Comparison of ENCODE assay signal across 2 cellular contexts in the genomic region with DNA sequence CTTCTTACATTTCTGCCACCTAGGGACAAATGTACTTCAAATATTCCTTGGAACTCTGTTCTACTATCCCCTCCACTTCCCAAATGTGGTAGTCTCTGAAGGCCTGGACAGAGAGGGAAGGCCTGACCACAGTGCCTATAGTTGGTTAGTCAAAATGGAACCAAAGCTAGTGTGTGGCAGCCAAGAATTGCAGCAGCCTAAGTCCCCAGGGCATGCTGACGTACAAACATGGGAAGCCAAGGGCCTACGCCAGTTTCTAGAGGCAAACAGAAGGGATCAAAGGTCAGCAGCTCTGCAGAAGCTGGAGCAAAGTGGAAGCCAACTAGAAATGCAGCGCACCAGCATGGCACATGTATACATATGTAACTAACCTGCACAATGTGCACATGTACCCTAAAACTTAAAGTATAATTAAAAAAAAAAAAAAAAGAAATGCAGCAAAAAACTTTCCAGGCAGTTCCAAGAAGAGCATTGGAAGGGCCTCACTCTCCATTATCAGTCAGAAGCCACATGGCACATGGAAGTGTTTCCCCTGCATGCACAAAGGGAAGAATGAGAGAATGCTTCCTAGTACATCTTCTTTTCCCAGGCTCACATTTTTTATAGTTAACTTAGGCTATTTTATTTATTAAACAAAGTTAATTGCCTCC.
TF ChIP-seq lines count a peak whose summit lies in the region.

No MANE protein-coding gene starts in this region.

TF ChIP-seq in SK-N-SH, 30 proteins besides CTCF, POLR2A, EP300 and RAD21 (continued from another document):
- TF ChIP-seq REST (IDR thresholded peaks at IDR 0.05; ENCODE audit: low read depth, low read length) = no peak
- no peak for TF ChIP-seq ELF1 (IDR thresholded peaks at IDR 0.05)
- no peak for TF ChIP-seq RXRA (IDR thresholded peaks at IDR 0.05; ENCODE audit: borderline replicate concordance, low read depth)
- no peak for TF ChIP-seq EZH2phosphoT487 (IDR thresholded peaks at IDR 0.05; ENCODE audit: borderline replicate concordance, low read depth)
- TF ChIP-seq TAF1 (IDR thresholded peaks at IDR 0.05; ENCODE audit: borderline replicate concordance, low read depth, low read length) = no peak
- no peak for TF ChIP-seq TCF12 (IDR thresholded peaks at IDR 0.05)
- TF ChIP-seq, protein P1, sequence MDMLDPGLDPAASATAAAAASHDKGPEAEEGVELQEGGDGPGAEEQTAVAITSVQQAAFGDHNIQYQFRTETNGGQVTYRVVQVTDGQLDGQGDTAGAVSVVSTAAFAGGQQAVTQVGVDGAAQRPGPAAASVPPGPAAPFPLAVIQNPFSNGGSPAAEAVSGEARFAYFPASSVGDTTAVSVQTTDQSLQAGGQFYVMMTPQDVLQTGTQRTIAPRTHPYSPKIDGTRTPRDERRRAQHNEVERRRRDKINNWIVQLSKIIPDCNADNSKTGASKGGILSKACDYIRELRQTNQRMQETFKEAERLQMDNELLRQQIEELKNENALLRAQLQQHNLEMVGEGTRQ (IDR thresholded peaks at IDR 0.05; ENCODE audit: borderline replicate concordance, low read depth, low read length) = no peak
- no peak for TF ChIP-seq MXI1 (IDR thresholded peaks at IDR 0.05; ENCODE audit: low read depth, low read length)
- TF ChIP-seq, protein P2, sequence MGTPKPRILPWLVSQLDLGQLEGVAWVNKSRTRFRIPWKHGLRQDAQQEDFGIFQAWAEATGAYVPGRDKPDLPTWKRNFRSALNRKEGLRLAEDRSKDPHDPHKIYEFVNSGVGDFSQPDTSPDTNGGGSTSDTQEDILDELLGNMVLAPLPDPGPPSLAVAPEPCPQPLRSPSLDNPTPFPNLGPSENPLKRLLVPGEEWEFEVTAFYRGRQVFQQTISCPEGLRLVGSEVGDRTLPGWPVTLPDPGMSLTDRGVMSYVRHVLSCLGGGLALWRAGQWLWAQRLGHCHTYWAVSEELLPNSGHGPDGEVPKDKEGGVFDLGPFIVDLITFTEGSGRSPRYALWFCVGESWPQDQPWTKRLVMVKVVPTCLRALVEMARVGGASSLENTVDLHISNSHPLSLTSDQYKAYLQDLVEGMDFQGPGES (IDR thresholded peaks at IDR 0.05; ENCODE audit: low read depth, low read length) = no peak
- TF ChIP-seq FOXM1 (IDR thresholded peaks at IDR 0.05; ENCODE audit: low read depth) = no peak
- no peak for TF ChIP-seq FOXJ3 (CRISPR knock-in tag; IDR thresholded peaks at IDR 0.05)
- TF ChIP-seq SIN3A (IDR thresholded peaks at IDR 0.05; ENCODE audit: borderline replicate concordance, low read depth, low read length) = no peak
- no peak for TF ChIP-seq CHD2 (IDR thresholded peaks at IDR 0.05; ENCODE audit: low read length, partially characterized antibody)
- TF ChIP-seq NRF1 (IDR thresholded peaks at IDR 0.05; ENCODE audit: low read depth, low read length) = no peak

TF ChIP-seq in SK-N-SH treated with all-trans-retinoic acid at 6 μM for 48 hours, 23 proteins besides CTCF, POLR2A, EP300 and RAD21 (continued from another document):
- TF ChIP-seq CSRNP3 (CRISPR knock-in tag; IDR thresholded peaks at IDR 0.05) = no peak
- TF ChIP-seq CSDC2 (CRISPR knock-in tag; IDR thresholded peaks at IDR 0.05) = no peak
- no peak for TF ChIP-seq ARNTL (CRISPR knock-in tag; IDR thresholded peaks at IDR 0.05; ENCODE audit: borderline replicate concordance, low read depth)
- TF ChIP-seq ESRRG (CRISPR knock-in tag; IDR thresholded peaks at IDR 0.05) = no peak
- TF ChIP-seq PPARA (CRISPR knock-in tag; IDR thresholded peaks at IDR 0.05; ENCODE audit: borderline replicate concordance) = no peak
- no peak for TF ChIP-seq POU6F1 (CRISPR knock-in tag; IDR thresholded peaks at IDR 0.05; ENCODE audit: borderline replicate concordance, low read depth)
- TF ChIP-seq SNAI2 (CRISPR knock-in tag; IDR thresholded peaks at IDR 0.05) = no peak
- TF ChIP-seq PATZ1 (CRISPR knock-in tag; IDR thresholded peaks at IDR 0.05; ENCODE audit: borderline replicate concordance) = no peak
- no peak for TF ChIP-seq ISL1 (CRISPR knock-in tag; IDR thresholded peaks at IDR 0.05)
